ENCODE assay signal across 27 cellular contexts in the genomic region with DNA sequence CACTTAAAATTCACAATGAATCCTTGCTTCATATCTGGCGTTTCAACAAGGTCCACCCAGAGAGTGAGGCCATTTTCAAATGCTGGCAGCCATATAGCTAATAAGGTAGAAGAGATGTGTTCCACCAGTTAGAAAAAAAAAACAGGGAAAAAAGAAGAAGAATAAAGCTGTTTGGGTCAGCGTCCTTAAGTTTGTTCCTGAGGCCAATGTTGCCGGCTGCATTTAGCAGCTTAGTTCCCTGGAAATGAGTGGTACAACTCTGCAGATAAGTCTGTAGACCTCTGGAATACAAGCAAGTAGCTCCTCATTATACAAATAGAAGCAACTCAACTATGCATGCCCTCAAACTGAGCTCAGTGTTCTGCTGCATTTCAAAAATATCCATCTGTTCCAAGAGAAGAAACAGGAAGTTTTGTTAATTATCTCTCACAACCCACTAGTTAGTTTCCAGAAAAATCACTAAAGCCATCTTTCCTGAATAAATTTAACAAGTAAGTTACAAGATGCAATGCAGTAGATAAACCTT.
"Had no signal": no experiment of that assay in that cellular context is flagged by ENCODE, and none has a peak within 500 bp of the region (broad histone marks: within the 10 kb centered on the region; RNA-seq: fewer than 3 reads in every experiment).

No MANE protein-coding gene starts in this region.

- H3K9me3 ChIP-seq: colonic mucosa, gastrocnemius medialis, left ventricle myocardium inferior, lower lobe of right lung, neutrophil, prostate gland, right atrium auricular region, suprapubic skin, transverse colon, vagina had no signal

- H3K4me1 ChIP-seq: colonic mucosa, gastrocnemius medialis, left ventricle myocardium inferior, lower lobe of right lung, parathyroid adenoma, prostate gland, right atrium auricular region, suprapubic skin, transverse colon, vagina had no signal

- H3K36me3 Mint-ChIP-seq: natural killer cell; stimulated activated effector memory CD8-positive, alpha-beta T cell treated with anti-CD3 and anti-CD28 coated beads, Interleukin-12 subunit alpha, Interleukin-12 subunit beta, amount 100 ng/mL, for 72 hours had no signal

- H3K4me1 Mint-ChIP-seq: endodermal cell; natural killer cell; neural crest cell; stimulated activated effector memory CD8-positive, alpha-beta T cell treated with anti-CD3 and anti-CD28 coated beads, Interleukin-12 subunit alpha, Interleukin-12 subunit beta, amount 100 ng/mL, for 72 hours had no signal

- H3K27me3 Mint-ChIP-seq: dendritic cell treated with granulocyte-macrophage colony-stimulating factor and Interleukin-4, amounts not matched to agents 40 ng/mL and 50 ng/mL, for 4 days had no signal

- H3K9ac ChIP-seq: parathyroid adenoma had no signal

- H3K9me3 Mint-ChIP-seq: dendritic cell treated with granulocyte-macrophage colony-stimulating factor and Interleukin-4, amounts not matched to agents 40 ng/mL and 50 ng/mL, for 4 days; endodermal cell; neural crest cell; stimulated activated effector memory CD8-positive, alpha-beta T cell treated with anti-CD3 and anti-CD28 coated beads, Interleukin-12 subunit alpha, Interleukin-12 subunit beta, amount 100 ng/mL, for 72 hours had no signal

- H3K27me3 ChIP-seq: colonic mucosa, gastrocnemius medialis, right atrium auricular region, suprapubic skin, transverse colon, vagina had no signal

- ATAC-seq: esophagus mucosa; gastrocnemius medialis; lower lobe of right lung; natural killer cell; sciatic nerve; stimulated activated effector memory CD8-positive, alpha-beta T cell treated with anti-CD3 and anti-CD28 coated beads, Interleukin-12 subunit alpha, Interleukin-12 subunit beta, amount 100 ng/mL, for 72 hours; stimulated activated naive CD8-positive, alpha-beta T cell treated with anti-CD3 and anti-CD28 coated beads, Interleukin-15, Interleukin-2, amounts not matched to agents 100 U/mL and 50 U/mL, for 24 hours had no signal

- H3K36me3 ChIP-seq: colonic mucosa, gastrocnemius medialis, left ventricle myocardium inferior, lower lobe of right lung, neutrophil, prostate gland, right atrium auricular region, suprapubic skin, transverse colon, vagina had no signal

- DNase-seq: colonic mucosa; effector CD8-positive, alpha-beta T cell; endodermal cell; foreskin fibroblast; gastrocnemius medialis; head of caudate nucleus; kidney; left ventricle myocardium inferior; lower lobe of right lung; natural killer cell; stimulated activated CD4-positive, alpha-beta T cell treated with anti-CD3 and anti-CD28 coated beads, Interleukin-2, amount 100 ng/mL, for 24 hours; stimulated activated CD4-positive, alpha-beta T cell treated with anti-CD3 and anti-CD28 coated beads, Interleukin-4, amount 100 ng/mL, for 24 hours; stimulated activated naive CD8-positive, alpha-beta T cell treated with anti-CD3 and anti-CD28 coated beads, Interleukin-15, Interleukin-2, amounts not matched to agents 100 U/mL and 50 U/mL, for 24 hours; transverse colon had no signal

- H3K4me3 Mint-ChIP-seq: dendritic cell treated with granulocyte-macrophage colony-stimulating factor and Interleukin-4, amounts not matched to agents 40 ng/mL and 50 ng/mL, for 4 days; endodermal cell; natural killer cell; neural crest cell; stimulated activated effector memory CD8-positive, alpha-beta T cell treated with anti-CD3 and anti-CD28 coated beads, Interleukin-12 subunit alpha, Interleukin-12 subunit beta, amount 100 ng/mL, for 72 hours had no signal

- H3K27ac Mint-ChIP-seq: dendritic cell treated with granulocyte-macrophage colony-stimulating factor and Interleukin-4, amounts not matched to agents 40 ng/mL and 50 ng/mL, for 4 days; endodermal cell; natural killer cell; stimulated activated effector memory CD8-positive, alpha-beta T cell treated with anti-CD3 and anti-CD28 coated beads, Interleukin-12 subunit alpha, Interleukin-12 subunit beta, amount 100 ng/mL, for 72 hours had no signal

- H3K4me3 ChIP-seq: colonic mucosa, gastrocnemius medialis, left ventricle myocardium inferior, lower lobe of right lung, prostate gland, right atrium auricular region, smooth muscle cell, suprapubic skin, transverse colon, vagina had no signal

- H3K27ac ChIP-seq: colonic mucosa, epithelial cell of prostate, gastrocnemius medialis, left ventricle myocardium inferior, lower lobe of right lung, neutrophil, parathyroid adenoma, prostate gland, right atrium auricular region, suprapubic skin, transverse colon, vagina had no signal
